Comparison of ENCODE assay signal across 9 cellular contexts in the genomic region with DNA sequence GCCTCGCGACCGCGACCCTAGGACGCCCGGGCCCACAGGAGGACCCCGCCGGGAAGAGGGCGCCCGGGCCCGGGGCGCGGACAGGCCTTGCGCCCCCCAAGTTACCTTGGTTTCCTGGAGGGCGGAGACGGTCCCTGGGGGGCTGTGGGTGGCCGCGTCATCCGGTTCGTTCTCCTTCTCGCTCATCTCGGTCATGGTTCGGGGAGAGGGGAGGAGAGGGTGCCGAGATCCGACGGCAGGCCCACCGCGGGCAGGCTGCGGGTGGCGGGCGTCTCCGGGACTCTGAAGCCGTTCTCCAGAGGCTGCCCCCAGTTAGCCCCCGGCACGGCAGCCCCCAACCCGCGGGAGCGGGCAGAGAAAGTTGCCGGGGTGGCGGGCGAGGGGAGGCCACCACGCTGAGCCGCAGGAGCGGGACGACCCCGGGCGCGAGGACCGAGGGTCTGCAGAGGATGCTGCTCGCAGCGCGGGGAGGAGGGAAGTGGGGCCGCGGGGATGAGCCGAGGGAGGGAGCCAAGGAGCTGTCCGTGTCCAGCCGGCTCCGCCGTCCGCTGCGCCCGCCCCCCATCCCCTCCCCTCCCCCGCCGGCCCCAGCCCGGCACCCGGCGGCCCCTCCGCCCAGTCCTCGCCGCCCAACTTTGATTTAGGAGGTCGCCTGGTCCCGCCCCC. TPM values are rescaled to one million over a fixed set of nuclear protein-coding genes. Genes with fewer than 3 reads are reported as not detected.
DNase-seq lines count a peak whose midpoint lies in the region; ATAC-seq and TF ChIP-seq lines count a peak whose summit lies in the region.
"Had no signal": no experiment of that assay in that cellular context is flagged by ENCODE, and none has a peak within 500 bp of the region (broad histone marks: within the 10 kb centered on the region; RNA-seq: fewer than 3 reads in every experiment).

A gene with protein sequence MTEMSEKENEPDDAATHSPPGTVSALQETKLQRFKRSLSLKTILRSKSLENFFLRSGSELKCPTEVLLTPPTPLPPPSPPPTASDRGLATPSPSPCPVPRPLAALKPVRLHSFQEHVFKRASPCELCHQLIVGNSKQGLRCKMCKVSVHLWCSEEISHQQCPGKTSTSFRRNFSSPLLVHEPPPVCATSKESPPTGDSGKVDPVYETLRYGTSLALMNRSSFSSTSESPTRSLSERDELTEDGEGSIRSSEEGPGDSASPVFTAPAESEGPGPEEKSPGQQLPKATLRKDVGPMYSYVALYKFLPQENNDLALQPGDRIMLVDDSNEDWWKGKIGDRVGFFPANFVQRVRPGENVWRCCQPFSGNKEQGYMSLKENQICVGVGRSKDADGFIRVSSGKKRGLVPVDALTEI (minus strand): TSS at position 638 of the 666 bp plus-strand sequence. CDS start 443 bp downstream, at position 195.

- no peak within 1 kb of the TSS for H3K27ac Mint-ChIP-seq in HFFc6
- H3K27ac Mint-ChIP-seq in activated T-helper 2 cell treated with anti-CD3 and anti-CD28 coated beads, Interferon-gamma antibody, Interleukin-2, Interleukin-4, amounts not matched to agents 10 μg/mL and 5 μg/mL and 100 μg/mL, durations not matched to agents 14 hours and 24 hours and 36 hours = no peak within 1 kb of the TSS

- H3K27me3 ChIP-seq in right cardiac atrium (ENCODE audit: control insufficient read depth, insufficient read depth) (no peaks in the 10 kb centered on the region), skeletal muscle tissue (ENCODE audit: control insufficient read depth in 3 of 3, insufficient read depth in 3 of 3, low read length in 3 of 3) (peaks cover 29 to 33% (median 31%) of the 10 kb centered on the region in 3 donors), foreskin keratinocyte (peaks cover 83% of the 10 kb centered on the region)

- peak within 1 kb of the TSS; percentile 58 for H3K4me3 ChIP-seq in right cardiac atrium (ENCODE audit: low read length)
- H3K4me3 ChIP-seq in skeletal muscle tissue (ENCODE audit: low read length in 3 of 3) = peak within 1 kb of the TSS in 2 of 3 donors; percentile 29 to 36

- no peaks in the 10 kb centered on the region for H3K36me3 Mint-ChIP-seq in HFFc6 (ENCODE audit: low read depth)
- H3K36me3 Mint-ChIP-seq in activated T-helper 2 cell treated with anti-CD3 and anti-CD28 coated beads, Interferon-gamma antibody, Interleukin-2, Interleukin-4, amounts not matched to agents 10 μg/mL and 5 μg/mL and 100 μg/mL, durations not matched to agents 14 hours and 24 hours and 36 hours (ENCODE audit: low read depth) = no peaks in the 10 kb centered on the region

- TF ChIP-seq CTCF in HFFc6 (IDR thresholded peaks at IDR 0.05) (no peak), foreskin keratinocyte (conservative IDR thresholded peaks at IDR 0.05) (no peak)

- ATAC-seq in right cardiac atrium (peak in 1 of 2 donors; percentile 12), foreskin keratinocyte (no peak), HG02981 (IDR thresholded peaks at IDR 0.05; ENCODE audit: unreplicated experiment) (no peak)

- peak within 1 kb of the TSS; percentile 71 for H3K4me3 Mint-ChIP-seq in HFFc6
- peak within 1 kb of the TSS; percentile 37 for H3K4me3 Mint-ChIP-seq in activated T-helper 2 cell treated with anti-CD3 and anti-CD28 coated beads, Interferon-gamma antibody, Interleukin-2, Interleukin-4, amounts not matched to agents 10 μg/mL and 5 μg/mL and 100 μg/mL, durations not matched to agents 14 hours and 24 hours and 36 hours (ENCODE audit: low read depth)

- H3K9me3 Mint-ChIP-seq in HFFc6 = no peaks in the 10 kb centered on the region; the same call in 1 of the 2 replicates
- H3K9me3 Mint-ChIP-seq in activated T-helper 2 cell treated with anti-CD3 and anti-CD28 coated beads, Interferon-gamma antibody, Interleukin-2, Interleukin-4, amounts not matched to agents 10 μg/mL and 5 μg/mL and 100 μg/mL, durations not matched to agents 14 hours and 24 hours and 36 hours = no peaks in the 10 kb centered on the region

- no peak within 1 kb of the TSS for H3K27ac ChIP-seq in right cardiac atrium (ENCODE audit: low read length)
- H3K27ac ChIP-seq in skeletal muscle tissue (ENCODE audit: low read depth, low read length) = no peak within 1 kb of the TSS
- H3K27ac ChIP-seq in foreskin keratinocyte = no peak within 1 kb of the TSS

- intact Hi-C loops in activated T-helper 2 cell treated with anti-CD3 and anti-CD28 coated beads, Interferon-gamma antibody, Interleukin-2, Interleukin-4, amounts not matched to agents 10 μg/mL and 5 μg/mL and 100 μg/mL, durations not matched to agents 14 hours and 24 hours and 36 hours (cut with micrococcal nuclease) = loop anchor here (10.0 kb wide), 1 partner anchor 379 kb away; the partner anchor contains the start of gene NEUROD2
- intact Hi-C loops in right cardiac atrium (cut with DNase I) = no loop called here

- peaks cover 4% of the 10 kb centered on the region for H3K4me1 ChIP-seq in right cardiac atrium (ENCODE audit: control insufficient read depth, insufficient read depth, low read length)
- H3K4me1 ChIP-seq in skeletal muscle tissue (ENCODE audit: control insufficient read depth in 3 of 3, insufficient read depth in 3 of 3, low read length in 3 of 3) = peaks cover 16 to 29% (median 18%) of the 10 kb centered on the region in 3 donors
- no peaks in the 10 kb centered on the region for H3K4me1 ChIP-seq in foreskin keratinocyte

- 1% methylated on average over 72 of the region's 72 CpGs for WGBS in right cardiac atrium

- no peaks in the 10 kb centered on the region for H3K9me3 ChIP-seq in right cardiac atrium (ENCODE audit: control insufficient read depth, low read length)
- no peaks in the 10 kb centered on the region for H3K9me3 ChIP-seq in skeletal muscle tissue (ENCODE audit: control insufficient read depth in 3 of 3, low read length in 3 of 3)

- H3K36me3 ChIP-seq in skeletal muscle tissue (ENCODE audit: control insufficient read depth in 3 of 3, insufficient read depth in 3 of 3, low read length in 3 of 3) = no peaks in the 10 kb centered on the region

- no peak for DNase-seq in HFFc6
- DNase-seq in activated T-helper 2 cell treated with anti-CD3 and anti-CD28 coated beads, Interferon-gamma antibody, Interleukin-2, Interleukin-4, amounts not matched to agents 10 μg/mL and 5 μg/mL and 100 μg/mL, durations not matched to agents 14 hours and 24 hours and 36 hours (ENCODE audit: low spot score) = no peak
- no peak for DNase-seq in right cardiac atrium
- DNase-seq in NCI-H2171 (lab: John Stamatoyannopoulos, UW) = no peak
- no peak for DNase-seq in foreskin keratinocyte
- DNase-seq in dedifferentiated amniotic fluid mesenchymal stem cell (ENCODE audit: extremely low spot score) = no peak

- peaks cover 16% of the 10 kb centered on the region for H3K4me1 Mint-ChIP-seq in HFFc6 (ENCODE audit: low read depth)
- peaks cover 3% of the 10 kb centered on the region for H3K4me1 Mint-ChIP-seq in activated T-helper 2 cell treated with anti-CD3 and anti-CD28 coated beads, Interferon-gamma antibody, Interleukin-2, Interleukin-4, amounts not matched to agents 10 μg/mL and 5 μg/mL and 100 μg/mL, durations not matched to agents 14 hours and 24 hours and 36 hours (ENCODE audit: low read depth)

- H3K27me3 Mint-ChIP-seq in HFFc6 (ENCODE audit: insufficient read depth) = peaks cover 29% of the 10 kb centered on the region
- H3K27me3 Mint-ChIP-seq in activated T-helper 2 cell treated with anti-CD3 and anti-CD28 coated beads, Interferon-gamma antibody, Interleukin-2, Interleukin-4, amounts not matched to agents 10 μg/mL and 5 μg/mL and 100 μg/mL, durations not matched to agents 14 hours and 24 hours and 36 hours (ENCODE audit: low read depth) = peaks cover 46% of the 10 kb centered on the region

- no peak within 1 kb of the TSS for H3K9ac ChIP-seq in skeletal muscle tissue (ENCODE audit: low read depth in 1 of 3, low read length in 3 of 3)

RNA-seq across cellular contexts. Expression of the gene that starts here (rescaled TPM):
- not detected for total RNA-seq in HFFc6 (2021; fragmentation: NEBNext Ultra II Directional; extraction: Animal tissue kit (Norgen Biotek cat#: 25700))
- not detected in 2 replicates for total RNA-seq in activated T-helper 2 cell treated with anti-CD3 and anti-CD28 coated beads, Interferon-gamma antibody, Interleukin-2, Interleukin-4, amounts not matched to agents 10 μg/mL and 5 μg/mL and 100 μg/mL, durations not matched to agents 14 hours and 24 hours and 36 hours
- total RNA-seq in right cardiac atrium = 1 to 10 TPM; 2.5 to 3.7 (median 3.1) TPM
- polyA plus RNA-seq in right cardiac atrium = 6.9 TPM
- total RNA-seq in skeletal muscle tissue = not detected
- total RNA-seq in foreskin keratinocyte = not detected in 2 replicates
- not detected in 2 replicates for polyA plus RNA-seq in foreskin keratinocyte
- total RNA-seq: liver had no signal
- polyA plus RNA-seq: liver had no signal
